In genomic region chrY:16060686-16061085, GRCh38 we compare ENCODE assay signal across 22 cellular contexts.
"Had no signal": no experiment of that assay in that cellular context is flagged by ENCODE, and none has a peak within 500 bp of the region (broad histone marks: within the 10 kb centered on the region; RNA-seq: fewer than 3 reads in every experiment).

No MANE protein-coding gene starts in this region.

- H3K27ac Mint-ChIP-seq: naive thymus-derived CD8-positive, alpha-beta T cell; natural killer cell treated with Interleukin-12 subunit alpha and Interleukin-12 subunit beta and Interleukin-15 and Interleukin-18, amount 100 ng/mL, for 72 hours; nephron progenitor cell; stimulated activated effector memory CD8-positive, alpha-beta T cell treated with anti-CD3 and anti-CD28 coated beads, Interleukin-12 subunit alpha, Interleukin-12 subunit beta, amount 100 ng/mL, for 72 hours; stimulated activated naive B cell treated with anti-CD40 and anti-IgM and Interleukin-4, amounts not matched to agents 10 μg/mL and 1 μg/mL and 100 μg/mL, for 72 hours; stimulated activated naive CD8-positive, alpha-beta T cell treated with anti-CD3 and anti-CD28 coated beads, Interleukin-15, Interleukin-2, amounts not matched to agents 100 ng/mL and 50 ng/mL, for 24 hours had no signal

- ATAC-seq: naive thymus-derived CD8-positive, alpha-beta T cell; natural killer cell treated with Interleukin-12 subunit alpha and Interleukin-12 subunit beta and Interleukin-15 and Interleukin-18, amount 100 ng/mL, for 72 hours; pancreas; right cardiac atrium; right lobe of liver; stimulated activated effector memory CD8-positive, alpha-beta T cell treated with anti-CD3 and anti-CD28 coated beads, Interleukin-12 subunit alpha, Interleukin-12 subunit beta, amount 100 ng/mL, for 72 hours; stimulated activated naive B cell treated with anti-CD40 and anti-IgM and Interleukin-4, amounts not matched to agents 10 μg/mL and 1 μg/mL and 100 μg/mL, for 72 hours had no signal

- H3K4me3 Mint-ChIP-seq: naive thymus-derived CD8-positive, alpha-beta T cell; natural killer cell treated with Interleukin-12 subunit alpha and Interleukin-12 subunit beta and Interleukin-15 and Interleukin-18, amount 100 ng/mL, for 72 hours; nephron progenitor cell; neural crest cell; stimulated activated effector memory CD8-positive, alpha-beta T cell treated with anti-CD3 and anti-CD28 coated beads, Interleukin-12 subunit alpha, Interleukin-12 subunit beta, amount 100 ng/mL, for 72 hours; stimulated activated naive B cell treated with anti-CD40 and anti-IgM and Interleukin-4, amounts not matched to agents 10 μg/mL and 1 μg/mL and 100 μg/mL, for 72 hours; stimulated activated naive CD8-positive, alpha-beta T cell treated with anti-CD3 and anti-CD28 coated beads, Interleukin-15, Interleukin-2, amounts not matched to agents 100 ng/mL and 50 ng/mL, for 24 hours had no signal

- H3K27me3 Mint-ChIP-seq: naive thymus-derived CD8-positive, alpha-beta T cell; natural killer cell treated with Interleukin-12 subunit alpha and Interleukin-12 subunit beta and Interleukin-15 and Interleukin-18, amount 100 ng/mL, for 72 hours; stimulated activated naive B cell treated with anti-CD40 and anti-IgM and Interleukin-4, amounts not matched to agents 10 μg/mL and 1 μg/mL and 100 μg/mL, for 72 hours; stimulated activated naive CD8-positive, alpha-beta T cell treated with anti-CD3 and anti-CD28 coated beads, Interleukin-15, Interleukin-2, amounts not matched to agents 100 ng/mL and 50 ng/mL, for 24 hours had no signal

- H3K9me3 Mint-ChIP-seq: natural killer cell treated with Interleukin-12 subunit alpha and Interleukin-12 subunit beta and Interleukin-15 and Interleukin-18, amount 100 ng/mL, for 72 hours; nephron progenitor cell; neural crest cell; stimulated activated naive B cell treated with anti-CD40 and anti-IgM and Interleukin-4, amounts not matched to agents 10 μg/mL and 1 μg/mL and 100 μg/mL, for 72 hours; stimulated activated naive CD8-positive, alpha-beta T cell treated with anti-CD3 and anti-CD28 coated beads, Interleukin-15, Interleukin-2, amounts not matched to agents 100 ng/mL and 50 ng/mL, for 24 hours had no signal

- DNase-seq: naive thymus-derived CD8-positive, alpha-beta T cell; nephron progenitor cell; nucleus accumbens; pancreas; right cardiac atrium; right lobe of liver; sigmoid colon; small intestine; stimulated activated CD4-positive, alpha-beta T cell treated with anti-CD3 and anti-CD28 coated beads, Interleukin-15, amount 100 ng/mL, for 24 hours; stimulated activated CD4-positive, alpha-beta T cell treated with anti-CD3 and anti-CD28 coated beads, Interleukin-2, amount 100 ng/mL, for 24 hours; stimulated activated CD4-positive, alpha-beta T cell treated with anti-CD3 and anti-CD28 coated beads, Interleukin-2, amount 100 ng/mL, for 48 hours; stimulated activated CD4-positive, alpha-beta T cell treated with anti-CD3 and anti-CD28 coated beads, Interleukin-4, amount 100 ng/mL, for 24 hours; stimulated activated naive B cell treated with anti-CD40 and anti-IgM and Interleukin-4, amounts not matched to agents 10 μg/mL and 1 μg/mL and 100 μg/mL, for 72 hours; stimulated activated naive CD4-positive, alpha-beta T cell treated with Interleukin-2 at 50 U/mL for 16 hours; stomach; thyroid gland; trophoblast cell; upper lobe of left lung had no signal

- H3K36me3 Mint-ChIP-seq: naive thymus-derived CD8-positive, alpha-beta T cell; natural killer cell treated with Interleukin-12 subunit alpha and Interleukin-12 subunit beta and Interleukin-15 and Interleukin-18, amount 100 ng/mL, for 72 hours; stimulated activated effector memory CD8-positive, alpha-beta T cell treated with anti-CD3 and anti-CD28 coated beads, Interleukin-12 subunit alpha, Interleukin-12 subunit beta, amount 100 ng/mL, for 72 hours; stimulated activated naive B cell treated with anti-CD40 and anti-IgM and Interleukin-4, amounts not matched to agents 10 μg/mL and 1 μg/mL and 100 μg/mL, for 72 hours had no signal

- H3K4me1 Mint-ChIP-seq: naive thymus-derived CD8-positive, alpha-beta T cell; nephron progenitor cell; neural crest cell; stimulated activated effector memory CD8-positive, alpha-beta T cell treated with anti-CD3 and anti-CD28 coated beads, Interleukin-12 subunit alpha, Interleukin-12 subunit beta, amount 100 ng/mL, for 72 hours; stimulated activated naive B cell treated with anti-CD40 and anti-IgM and Interleukin-4, amounts not matched to agents 10 μg/mL and 1 μg/mL and 100 μg/mL, for 72 hours had no signal
